In the genomic region with DNA sequence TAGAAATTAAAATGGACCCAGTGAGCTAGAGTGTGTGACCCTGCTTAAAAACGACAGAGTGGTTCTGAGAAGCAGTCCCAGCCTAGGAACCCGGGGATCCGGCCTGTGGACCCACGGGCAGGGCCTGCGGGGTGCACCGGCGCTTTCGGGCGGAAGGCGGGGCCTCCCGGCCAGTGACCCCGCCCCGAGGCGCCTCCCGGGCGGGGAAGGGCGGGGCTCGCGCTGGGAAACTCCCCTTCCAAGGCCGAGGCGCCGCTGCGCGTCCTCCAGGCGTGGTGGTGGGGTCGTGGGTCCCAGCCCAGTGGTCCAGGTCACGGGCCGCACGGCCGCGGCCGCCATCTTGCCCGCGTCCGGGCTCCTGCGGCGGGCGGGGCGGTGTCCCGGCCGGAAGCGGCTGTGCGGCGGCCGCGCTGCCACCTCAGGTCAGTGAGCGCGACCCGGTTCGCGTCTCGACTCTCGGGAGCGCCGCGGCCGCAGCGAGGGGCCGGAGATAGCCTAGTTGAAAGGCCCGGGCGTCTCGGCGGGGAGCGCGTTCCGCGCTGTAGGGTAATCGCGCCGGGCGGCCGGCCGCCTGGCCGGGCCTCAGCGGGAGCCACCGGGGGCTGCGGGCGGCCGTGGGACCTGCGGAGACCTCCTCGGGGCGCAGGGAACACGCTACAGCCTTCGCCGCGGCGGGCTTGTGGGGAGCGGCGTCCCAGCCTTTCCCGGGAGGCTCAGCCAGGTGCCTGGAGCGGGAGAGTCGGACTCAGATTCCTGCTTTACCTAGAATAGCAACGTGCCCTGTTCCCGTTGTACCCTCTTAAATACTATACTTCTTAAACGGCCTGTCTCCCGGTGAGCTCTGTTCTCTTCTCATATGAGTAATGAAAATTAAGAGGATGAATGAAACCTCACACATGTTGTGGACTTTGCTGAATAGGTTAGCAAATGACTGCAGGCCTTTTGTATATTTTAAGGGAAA, we compare ENCODE assay signal across 8 cellular contexts. TPM values are rescaled to one million over a fixed set of nuclear protein-coding genes. Genes with fewer than 3 reads are reported as not detected.
DNase-seq lines count a peak whose midpoint lies in the region; ATAC-seq and TF ChIP-seq lines count a peak whose summit lies in the region.

A gene (plus strand): TSS at position 234 of the 961 bp plus-strand sequence. CDS start 5,592 bp downstream, outside the sequence.

- H3K27me3 Mint-ChIP-seq in activated naive CD8-positive, alpha-beta T cell treated with anti-CD3 and anti-CD28 coated beads, Interleukin-2, amount 50 U/mL, for 24 hours, result no peaks in the 10 kb centered on the region

- TF ChIP-seq CTCF in LNCaP clone FGC (IDR thresholded peaks at IDR 0.05; ENCODE audit: control insufficient read depth, extremely low read depth, insufficient read depth) (no peak), tibial nerve (IDR thresholded peaks at IDR 0.05) (no peak)

- peak; percentile 18 to 58 for TF ChIP-seq POLR2A in tibial nerve (IDR thresholded peaks at IDR 0.05)

- H3K9me3 ChIP-seq in trophoblast cell (ENCODE audit: insufficient read depth, low read depth, low read length), result no peaks in the 10 kb centered on the region
- no peaks in the 10 kb centered on the region for H3K9me3 ChIP-seq in tibial nerve

- peak within 1 kb of the TSS; percentile 89 for H3K4me3 Mint-ChIP-seq in activated naive CD8-positive, alpha-beta T cell treated with anti-CD3 and anti-CD28 coated beads, Interleukin-2, amount 50 U/mL, for 24 hours

- peak within 1 kb of the TSS; percentile 84 for H3K4me3 ChIP-seq in LNCaP clone FGC (ENCODE audit: low read depth, low read length)
- H3K4me3 ChIP-seq in trophoblast cell (ENCODE audit: low read depth, low read length), result peak within 1 kb of the TSS; percentile 97
- H3K4me3 ChIP-seq in tibial nerve, result peak within 1 kb of the TSS; percentile 68 to 89 (median 80)

- H3K23ac ChIP-seq in trophoblast cell (ENCODE audit: low read length), result peak within 1 kb of the TSS; percentile 91

- peak within 1 kb of the TSS; percentile 63 for H4K12ac ChIP-seq in trophoblast cell (ENCODE audit: low read depth, low read length)

- H2BK5ac ChIP-seq in trophoblast cell (ENCODE audit: low read depth, low read length, poor library complexity), result peak within 1 kb of the TSS; percentile 85

- H3K14ac ChIP-seq in trophoblast cell (ENCODE audit: low read length), result peak within 1 kb of the TSS; percentile 80

- no peaks in the 10 kb centered on the region for H3K36me3 ChIP-seq in trophoblast cell (ENCODE audit: control insufficient read depth in 1 of 2, insufficient read depth in 2 of 2, low read length in 2 of 2)
- H3K36me3 ChIP-seq in tibial nerve, result no peaks in the 10 kb centered on the region

- intact Hi-C loops in Right ventricle myocardium superior (cut with DNase I), result no loop called here

- H3K4me1 ChIP-seq in trophoblast cell (ENCODE audit: control insufficient read depth in 1 of 2, insufficient read depth in 2 of 2, low read length in 2 of 2), result peaks cover 8 to 20% of the 10 kb centered on the region in 2 experiments
- peaks cover 7 to 37% (median 14%) of the 10 kb centered on the region in 4 donors for H3K4me1 ChIP-seq in tibial nerve

- peak in 1 of 2 donors; percentile 43 for TF ChIP-seq EP300 in tibial nerve (IDR thresholded peaks at IDR 0.05)

- ATAC-seq in activated naive CD8-positive, alpha-beta T cell treated with anti-CD3 and anti-CD28 coated beads, Interleukin-2, amount 50 U/mL, for 24 hours, result peak; percentile 85
- peak; percentile 97 for ATAC-seq in Right ventricle myocardium superior (ENCODE audit: poor library complexity)

- H3K27me3 ChIP-seq in trophoblast cell (ENCODE audit: insufficient read depth, low read length), result no peaks in the 10 kb centered on the region
- H3K27me3 ChIP-seq in tibial nerve, result no peaks in the 10 kb centered on the region

- H3K27ac ChIP-seq in trophoblast cell (ENCODE audit: low read depth, low read length) (peak within 1 kb of the TSS; percentile 94), tibial nerve (peak within 1 kb of the TSS; percentile 81 to 97 (median 94))

- peak within 1 kb of the TSS; percentile 96 for H3K9ac ChIP-seq in trophoblast cell (ENCODE audit: low read length)

- H3K36me3 Mint-ChIP-seq in activated naive CD8-positive, alpha-beta T cell treated with anti-CD3 and anti-CD28 coated beads, Interleukin-2, amount 50 U/mL, for 24 hours (ENCODE audit: low read depth), result peaks cover 25% of the 10 kb centered on the region

- H2AK5ac ChIP-seq in trophoblast cell (ENCODE audit: low read length), result peak within 1 kb of the TSS; percentile 39

- peak within 1 kb of the TSS; percentile 75 for H3K27ac Mint-ChIP-seq in activated naive CD8-positive, alpha-beta T cell treated with anti-CD3 and anti-CD28 coated beads, Interleukin-2, amount 50 U/mL, for 24 hours

- H3K18ac ChIP-seq in trophoblast cell (ENCODE audit: low read length), result peak within 1 kb of the TSS; percentile 89

- peak within 1 kb of the TSS; percentile 95 for H2BK12ac ChIP-seq in trophoblast cell (ENCODE audit: low read length)

- DNase-seq in GM04504 (ENCODE audit: low read depth) (peak; percentile 54), H4 (ENCODE audit: low spot score) (peak; percentile 77), LNCaP clone FGC (ENCODE audit: low read depth) (no peak), T follicular helper cell (ENCODE audit: low read depth) (peak; percentile 71), Right ventricle myocardium superior (peak; percentile 93), trophoblast cell (peak; percentile 81 to 85), tibial nerve (ENCODE audit: low spot score in 2 of 2) (peak; percentile 52 to 59)
- peak; percentile 85 for DNase-seq in activated naive CD8-positive, alpha-beta T cell treated with anti-CD3 and anti-CD28 coated beads, Interleukin-2, amount 50 U/mL, for 24 hours

- H2AFZ ChIP-seq in trophoblast cell (ENCODE audit: insufficient read depth, low read length, poor library complexity), result peak within 1 kb of the TSS; percentile 86

- H3K9me3 Mint-ChIP-seq in activated naive CD8-positive, alpha-beta T cell treated with anti-CD3 and anti-CD28 coated beads, Interleukin-2, amount 50 U/mL, for 24 hours, result no peaks in the 10 kb centered on the region

- H3K79me1 ChIP-seq in trophoblast cell (ENCODE audit: low read length), result peaks cover 24% of the 10 kb centered on the region

- no CpG with 5 or more reads among the region's 96 CpGs for WGBS in trophoblast cell (ENCODE audit: extremely low coverage, insufficient coverage, insufficient read length)
- WGBS in tibial nerve, 2 donors, result 0 to 1% methylated on average over 42 to 66 of the region's 96 CpGs

- H3K4me1 Mint-ChIP-seq in activated naive CD8-positive, alpha-beta T cell treated with anti-CD3 and anti-CD28 coated beads, Interleukin-2, amount 50 U/mL, for 24 hours, result peaks cover 33% of the 10 kb centered on the region

- H4K91ac ChIP-seq in trophoblast cell (ENCODE audit: low read depth, low read length), result peak within 1 kb of the TSS; percentile 80

- H3K4ac ChIP-seq in trophoblast cell (ENCODE audit: low read depth, low read length), result peak within 1 kb of the TSS; percentile 92

- peaks cover 10% of the 10 kb centered on the region for H3K79me2 ChIP-seq in trophoblast cell (ENCODE audit: control insufficient read depth, insufficient read depth, low read length, poor library complexity)

- H3K4me2 ChIP-seq in trophoblast cell (ENCODE audit: low read length), result peak within 1 kb of the TSS; percentile 85

- H4K8ac ChIP-seq in trophoblast cell (ENCODE audit: low read depth, low read length), result peak within 1 kb of the TSS; percentile 84

- H2BK120ac ChIP-seq in trophoblast cell (ENCODE audit: insufficient read depth, low read length, poor library complexity), result peak within 1 kb of the TSS; percentile 90

RNA-seq across cellular contexts. Expression of the gene that starts here (rescaled TPM):
- 46.1 and 52.8 TPM in 2 replicates for total RNA-seq in H4 (2014; rRNA removed; shearing (Covaris generic))
- total RNA-seq in Right ventricle myocardium superior (23.5 TPM), tibial nerve (10 to 100 TPM; 35.9 to 80.4 (median 61.9) TPM)
- 15.8 and 16.0 TPM in 2 replicates for polyA plus RNA-seq in trophoblast cell (2013)
